1 cellular context compared by ENCODE assay signal in genomic region chr9:115884846-115885245, GRCh38.
TF ChIP-seq lines count a peak whose summit lies in the region.

No MANE protein-coding gene starts in this region.

TF ChIP-seq in GM23338, 12 proteins besides CTCF, POLR2A, EP300 and RAD21 (continued from another document):
- no peak for TF ChIP-seq REST (IDR thresholded peaks at IDR 0.05; ENCODE audit: unreplicated experiment)
- TF ChIP-seq EZH2phosphoT487 (IDR thresholded peaks at IDR 0.05; ENCODE audit: unreplicated experiment) = no peak
